16 cellular contexts compared by ENCODE assay signal in genomic region chr18:49731421-49731841, GRCh38.
"Had no signal": no experiment of that assay in that cellular context is flagged by ENCODE, and none has a peak within 500 bp of the region (broad histone marks: within the 10 kb centered on the region; RNA-seq: fewer than 3 reads in every experiment).

No MANE protein-coding gene starts in this region.

- H3K27me3 ChIP-seq: breast epithelium, neural progenitor cell, upper lobe of right lung had no signal

- H3K36me3 ChIP-seq: breast epithelium, esophagus squamous epithelium, neural progenitor cell, spleen, thoracic aorta, upper lobe of right lung had no signal

- DNase-seq: activated CD4-positive, alpha-beta T cell treated with anti-CD3 and anti-CD28 coated beads for 1 hour; activated gamma-delta T cell; cerebellar nuclear complex; cortex of kidney; esophagus squamous epithelium; left cardiac atrium; naive B cell; spleen; stimulated activated naive B cell treated with anti-CD40 and anti-IgM and Interleukin-4, amounts not matched to agents 10 μg/mL and 1 μg/mL and 100 μg/mL, for 72 hours had no signal

- H3K9me3 ChIP-seq: breast epithelium, esophagus squamous epithelium, mucosa of descending colon, spleen, thoracic aorta, upper lobe of right lung had no signal

- ATAC-seq: left cardiac atrium; sciatic nerve; stimulated activated naive B cell treated with anti-CD40 and anti-IgM and Interleukin-4, amounts not matched to agents 10 μg/mL and 1 μg/mL and 100 μg/mL, for 72 hours; upper lobe of right lung had no signal

- H3K27ac Mint-ChIP-seq: activated naive CD4-positive, alpha-beta T cell treated with anti-CD3 and anti-CD28 coated beads, Interleukin-2, amount 50 U/mL, for 24 hours; stimulated activated naive B cell treated with anti-CD40 and anti-IgM and Interleukin-4, amounts not matched to agents 10 μg/mL and 1 μg/mL and 100 μg/mL, for 72 hours had no signal

- H3K27ac ChIP-seq: breast epithelium, esophagus squamous epithelium, neural progenitor cell, spleen, thoracic aorta, upper lobe of right lung had no signal

- H3K4me1 ChIP-seq: breast epithelium, spleen had no signal

- H3K4me3 Mint-ChIP-seq: activated naive CD4-positive, alpha-beta T cell treated with anti-CD3 and anti-CD28 coated beads, Interleukin-2, amount 50 U/mL, for 24 hours; naive B cell; neural progenitor cell; stimulated activated naive B cell treated with anti-CD40 and anti-IgM and Interleukin-4, amounts not matched to agents 10 μg/mL and 1 μg/mL and 100 μg/mL, for 72 hours had no signal

- H3K27me3 Mint-ChIP-seq: activated naive CD4-positive, alpha-beta T cell treated with anti-CD3 and anti-CD28 coated beads, Interleukin-2, amount 50 U/mL, for 24 hours had no signal

- H3K4me3 ChIP-seq: breast epithelium, esophagus squamous epithelium, mucosa of descending colon, neural progenitor cell, spleen, thoracic aorta, upper lobe of right lung had no signal

- H3K36me3 Mint-ChIP-seq: activated naive CD4-positive, alpha-beta T cell treated with anti-CD3 and anti-CD28 coated beads, Interleukin-2, amount 50 U/mL, for 24 hours; naive B cell; neural progenitor cell; stimulated activated naive B cell treated with anti-CD40 and anti-IgM and Interleukin-4, amounts not matched to agents 10 μg/mL and 1 μg/mL and 100 μg/mL, for 72 hours had no signal

- H3K4me1 Mint-ChIP-seq: activated naive CD4-positive, alpha-beta T cell treated with anti-CD3 and anti-CD28 coated beads, Interleukin-2, amount 50 U/mL, for 24 hours had no signal

- H3K9me3 Mint-ChIP-seq: activated naive CD4-positive, alpha-beta T cell treated with anti-CD3 and anti-CD28 coated beads, Interleukin-2, amount 50 U/mL, for 24 hours; naive B cell; neural progenitor cell; stimulated activated naive B cell treated with anti-CD40 and anti-IgM and Interleukin-4, amounts not matched to agents 10 μg/mL and 1 μg/mL and 100 μg/mL, for 72 hours had no signal
